In genomic region chr22:27541831-27542230, GRCh38 we compare ENCODE assay signal across 21 cellular contexts.
A peak's percentile ranks its signal among the peaks of the same experiment; 100 is the strongest.
DNase-seq lines count a peak whose midpoint lies in the region; ATAC-seq and TF ChIP-seq lines count a peak whose summit lies in the region.
"Had no signal": no experiment of that assay in that cellular context is flagged by ENCODE, and none has a peak within 500 bp of the region (broad histone marks: within the 10 kb centered on the region; RNA-seq: fewer than 3 reads in every experiment).

No MANE protein-coding gene starts in this region.

- intact Hi-C loops in CD8-positive, alpha-beta T cell (cut with DNase I, micrococcal nuclease) = no loop called here
- intact Hi-C loops in head of caudate nucleus (cut with DNase I) = no loop called here

- H3K9me3 ChIP-seq in CD8-positive, alpha-beta T cell (ENCODE audit: low read length) = no peaks in the 10 kb centered on the region
- H3K9me3 ChIP-seq: BE2C, SK-N-SH had no signal

- H3K27me3 Mint-ChIP-seq in nephron progenitor cell (ENCODE audit: low read depth, poor library complexity) (peaks cover 25% of the 10 kb centered on the region), progenitor cell of endocrine pancreas (peaks cover 42% of the 10 kb centered on the region)
- peaks cover 14% of the 10 kb centered on the region for H3K27me3 Mint-ChIP-seq in CD8-positive, alpha-beta T cell (ENCODE audit: low read depth)

- no peaks in the 10 kb centered on the region for H3K36me3 Mint-ChIP-seq in nephron progenitor cell (ENCODE audit: low read depth)
- H3K36me3 Mint-ChIP-seq in CD8-positive, alpha-beta T cell = no peaks in the 10 kb centered on the region
- no peaks in the 10 kb centered on the region for H3K36me3 Mint-ChIP-seq in progenitor cell of endocrine pancreas (ENCODE audit: insufficient read depth)
- H3K36me3 Mint-ChIP-seq: T-cell had no signal

- no peak overlapping the region for H3K4me3 ChIP-seq in CD8-positive, alpha-beta T cell (ENCODE audit: low read depth, low read length)

- CTCF ChIA-PET in CD8-positive, alpha-beta T cell (lab: Charles Lee) = no interaction called here

- H3K4me1 Mint-ChIP-seq in nephron progenitor cell (peaks cover 85% of the 10 kb centered on the region), progenitor cell of endocrine pancreas (ENCODE audit: low read depth) (peaks cover 8% of the 10 kb centered on the region)
- H3K4me1 Mint-ChIP-seq in CD8-positive, alpha-beta T cell (ENCODE audit: low read depth) = no peaks in the 10 kb centered on the region
- H3K4me1 Mint-ChIP-seq: T-cell had no signal

- H3K4me3 Mint-ChIP-seq in nephron progenitor cell (peak overlapping the region; percentile 69), progenitor cell of endocrine pancreas (ENCODE audit: low read depth) (no peak overlapping the region)
- H3K4me3 Mint-ChIP-seq in CD8-positive, alpha-beta T cell = no peak overlapping the region
- H3K4me3 Mint-ChIP-seq: T-cell had no signal

- H3K27ac ChIP-seq in CD8-positive, alpha-beta T cell (ENCODE audit: low read depth, low read length) = no peak overlapping the region

- no peak for ATAC-seq in CD8-positive, alpha-beta T cell
- ATAC-seq: Panc1, Right ventricle myocardium inferior, T-cell had no signal

- H3K4me1 ChIP-seq in CD8-positive, alpha-beta T cell (ENCODE audit: insufficient read depth, low read length) = no peaks in the 10 kb centered on the region

- no peaks in the 10 kb centered on the region for H3K27me3 ChIP-seq in CD8-positive, alpha-beta T cell (ENCODE audit: insufficient read depth, low read length)
- H3K27me3 ChIP-seq: BE2C had no signal

- no peak for TF ChIP-seq CTCF in nephron progenitor cell (IDR thresholded peaks at IDR 0.05)
- TF ChIP-seq CTCF in CD8-positive, alpha-beta T cell (IDR thresholded peaks at IDR 0.05) = no peak
- no peak for TF ChIP-seq CTCF in progenitor cell of endocrine pancreas (IDR thresholded peaks at IDR 0.05; ENCODE audit: unreplicated experiment)

- H3K27ac Mint-ChIP-seq in nephron progenitor cell (no peak overlapping the region), progenitor cell of endocrine pancreas (no peak overlapping the region)
- no peak overlapping the region for H3K27ac Mint-ChIP-seq in CD8-positive, alpha-beta T cell
- H3K27ac Mint-ChIP-seq: T-cell had no signal

- DNase-seq in NCI-H2081 (lab: John Stamatoyannopoulos, UW) = peak; percentile 45 to 84
- no peak for DNase-seq in NCI-H2081 treated with DMSO at 0.1 percent for 48 hours (lab: John Stamatoyannopoulos, UW)
- peak in 2 of 3 experiments; percentile 20 to 74 for DNase-seq in NCI-H1417 (lab: John Stamatoyannopoulos, UW)
- peak; percentile 94 for DNase-seq in NCI-H748 (lab: John Stamatoyannopoulos, UW; ENCODE audit: unreplicated experiment)
- DNase-seq in nephron progenitor cell = peak; percentile 38
- no peak for DNase-seq in CD8-positive, alpha-beta T cell
- DNase-seq in progenitor cell of endocrine pancreas (ENCODE audit: low spot score, unreplicated experiment) = no peak
- DNase-seq in head of caudate nucleus = no peak
- DNase-seq: 8988T, BE2C, DMS 273 treated with DMSO at 0.1 percent for 48 hours, GOT3, KBM-7, MV-4-11, NCI-H187, NCI-H345, NCI-H774, SK-N-SH, T-cell had no signal

- POLR2A ChIA-PET in CD8-positive, alpha-beta T cell (lab: Charles Lee) = no interaction called here

- no peaks in the 10 kb centered on the region for H3K9me3 Mint-ChIP-seq in nephron progenitor cell
- H3K9me3 Mint-ChIP-seq in CD8-positive, alpha-beta T cell = no peaks in the 10 kb centered on the region
- H3K9me3 Mint-ChIP-seq in progenitor cell of endocrine pancreas (ENCODE audit: low read depth) = no peaks in the 10 kb centered on the region
- H3K9me3 Mint-ChIP-seq: T-cell had no signal

- H3K36me3 ChIP-seq in CD8-positive, alpha-beta T cell (ENCODE audit: insufficient read depth, low read length) = no peaks in the 10 kb centered on the region
- H3K36me3 ChIP-seq: BE2C had no signal

Comparison
In these comparisons a context has a peak if more than half of its experiments do, and no peak if none do; other contexts are left out.
1. DNase-seq: peak in NCI-H2081 (2 of 2), NCI-H1417 (2 of 3), NCI-H748 (single experiment) and nephron progenitor cell (single experiment); none in NCI-H2081 treated with DMSO at 0.1 percent for 48 hours (single experiment), CD8-positive, alpha-beta T cell (0 of 7), progenitor cell of endocrine pancreas (single experiment) and head of caudate nucleus (0 of 42).